In genomic region chr11:34339149-34340064, GRCh38 we compare ENCODE assay signal across 8 cellular contexts. TPM values are rescaled to one million over a fixed set of nuclear protein-coding genes. Genes with fewer than 3 reads are reported as not detected.
DNase-seq lines count a peak whose midpoint lies in the region; ATAC-seq and TF ChIP-seq lines count a peak whose summit lies in the region.
"Had no signal": no experiment of that assay in that cellular context is flagged by ENCODE, and none has a peak within 500 bp of the region (broad histone marks: within the 10 kb centered on the region; RNA-seq: fewer than 3 reads in every experiment).

No MANE protein-coding gene starts in this region.

- CTCF ChIA-PET in Panc1 (lab: Charles Lee): no interaction called here

- intact Hi-C loops in Panc1 (cut with micrococcal nuclease; ENCODE audit: unreplicated experiment): no loop called here
- intact Hi-C loops in transverse colon (cut with DNase I; ENCODE audit: low total_unique reads): no loop called here

- H3K4me1 ChIP-seq in Panc1 (ENCODE audit: control insufficient read depth, insufficient read depth, low read length) (peaks cover 40% of the 10 kb centered on the region), osteoblast (ENCODE audit: insufficient read depth, low read length) (peaks cover 20% of the 10 kb centered on the region), transverse colon (peaks cover 4 to 11% (median 8%) of the 10 kb centered on the region in 4 donors)

- H3K36me3 ChIP-seq in Panc1 (ENCODE audit: control insufficient read depth, insufficient read depth, low read length) (no peaks in the 10 kb centered on the region), osteoblast (ENCODE audit: insufficient read depth, low read length) (no peaks in the 10 kb centered on the region), transverse colon (no peaks in the 10 kb centered on the region)

- no peak overlapping the region for H3K4me3 Mint-ChIP-seq in endothelial cell (ENCODE audit: unreplicated experiment)

- POLR2A ChIA-PET in Panc1 (lab: Charles Lee): no interaction called here

- H3K36me3 Mint-ChIP-seq in endothelial cell (ENCODE audit: low read depth, unreplicated experiment): peaks cover 9% of the 10 kb centered on the region

- DNase-seq in Panc1 (ENCODE audit: low read depth, low spot score): no peak
- DNase-seq in osteoblast (ENCODE audit: insufficient read length, low spot score, missing footprints): peak; percentile 19
- no peak for DNase-seq in transverse colon
- no peak for DNase-seq in endothelial cell (ENCODE audit: low spot score)
- no peak for DNase-seq in activated T-cell treated with anti-CD3 and anti-CD28 coated beads, Interleukin-2, amount 50 U/mL, for 48 hours
- DNase-seq: KG1 had no signal

- H3K27me3 ChIP-seq in Panc1 (ENCODE audit: control insufficient read depth, insufficient read depth, low read length): no peaks in the 10 kb centered on the region
- peaks cover 4% of the 10 kb centered on the region for H3K27me3 ChIP-seq in osteoblast (ENCODE audit: insufficient read depth, low read length)
- no peaks in the 10 kb centered on the region for H3K27me3 ChIP-seq in transverse colon

- no peak for TF ChIP-seq EP300 in transverse colon (IDR thresholded peaks at IDR 0.05; ENCODE audit: low read depth)

- H3K9me3 Mint-ChIP-seq in endothelial cell (ENCODE audit: unreplicated experiment): no peaks in the 10 kb centered on the region

- in situ Hi-C loops in Panc1 (cut with HindIII; ENCODE audit: low pct_unique_long_range_greater_than_20kb, low sequenced_read_pairs) (no loop called here), transverse colon (cut with MboI; ENCODE audit: low pct_ligation_motif_present in 1 of 4, low pct_unique_long_range_greater_than_20kb in 1 of 4, low sequenced_read_pairs in 3 of 4) (no loop called here)

- H4K20me1 ChIP-seq in osteoblast (ENCODE audit: insufficient read depth, low read length): peaks cover 3% of the 10 kb centered on the region

- TF ChIP-seq POLR2A in transverse colon (IDR thresholded peaks at IDR 0.05): no peak

- WGBS in transverse colon (ENCODE audit: low coverage in 1 of 2), 2 donors: 64 to 79% methylated on average over 5 to 7 of the region's 7 CpGs

- H3K79me2 ChIP-seq in osteoblast (ENCODE audit: insufficient read depth, low read length): no peaks in the 10 kb centered on the region

- H3K4me1 Mint-ChIP-seq in endothelial cell (ENCODE audit: unreplicated experiment): peaks cover 30% of the 10 kb centered on the region

- H3K4me3 ChIP-seq in Panc1 (ENCODE audit: low read depth in 2 of 2, low read length in 2 of 2) (no peak overlapping the region), osteoblast (ENCODE audit: insufficient read depth, low read length) (no peak overlapping the region), transverse colon (no peak overlapping the region)

- H3K27ac ChIP-seq in Panc1 (ENCODE audit: low read length) (no peak overlapping the region), osteoblast (ENCODE audit: low read depth, low read length) (no peak overlapping the region), transverse colon (no peak overlapping the region)

- peaks cover 3% of the 10 kb centered on the region for H3K27me3 Mint-ChIP-seq in endothelial cell (ENCODE audit: unreplicated experiment)

- H3K27ac Mint-ChIP-seq in endothelial cell (ENCODE audit: unreplicated experiment): no peak overlapping the region

- BruUV-seq in Panc1 (replicated peaks; lab: Mats Ljungman, UMichigan): TSS peak; percentile 30

- H3K9me3 ChIP-seq in Panc1 (ENCODE audit: control insufficient read depth, insufficient read depth, low read depth, low read length): no peaks in the 10 kb centered on the region
- H3K9me3 ChIP-seq in osteoblast (ENCODE audit: low read depth, low read length): no peaks in the 10 kb centered on the region
- H3K9me3 ChIP-seq in transverse colon: no peaks in the 10 kb centered on the region

- no peak for TF ChIP-seq CTCF in Panc1 (IDR thresholded peaks at IDR 0.05)
- no peak for TF ChIP-seq CTCF in osteoblast (IDR thresholded peaks at IDR 0.05; ENCODE audit: extremely low read depth, low read depth, low read length)
- no peak for TF ChIP-seq CTCF in transverse colon (IDR thresholded peaks at IDR 0.05)
- TF ChIP-seq CTCF in endothelial cell (IDR thresholded peaks at IDR 0.05; ENCODE audit: unreplicated experiment): no peak

- H2AFZ ChIP-seq in osteoblast (ENCODE audit: low read length): no peak overlapping the region

- peak; percentile 83 for ATAC-seq in GM19023 (IDR thresholded peaks at IDR 0.05; ENCODE audit: unreplicated experiment)
- ATAC-seq in HG02973 (IDR thresholded peaks at IDR 0.05; ENCODE audit: unreplicated experiment): peak; percentile 61
- ATAC-seq in Panc1: no peak

- H3K4me2 ChIP-seq in osteoblast (ENCODE audit: insufficient read depth, low read length): no peak overlapping the region

RNA-seq across cellular contexts. Expression of gene ABTB2, which starts 18.4 kb away (rescaled TPM):
- total RNA-seq in Panc1 (2021; ENCODE audit: unreplicated experiment): 22.7 TPM
- 24.9 TPM for polyA plus RNA-seq in Panc1 (2012; ENCODE audit: insufficient read length)
- 5.1 and 5.9 TPM in 2 replicates for total RNA-seq in osteoblast
- total RNA-seq in transverse colon: 10 to 100 TPM in 3 of 4 donors, under 1 TPM in 1; 0.60 to 41.9 (median 20.7) TPM
- 72.8 TPM for total RNA-seq in endothelial cell (ENCODE audit: unreplicated experiment)
